In genomic region chr2:51812138-51812866, GRCh38 we compare ENCODE assay signal across 14 cellular contexts.
DNase-seq lines count a peak whose midpoint lies in the region; ATAC-seq and TF ChIP-seq lines count a peak whose summit lies in the region.
"Had no signal": no experiment of that assay in that cellular context is flagged by ENCODE, and none has a peak within 500 bp of the region (broad histone marks: within the 10 kb centered on the region; RNA-seq: fewer than 3 reads in every experiment).

No MANE protein-coding gene starts in this region.

- no peaks in the 10 kb centered on the region for H3K9me3 Mint-ChIP-seq in HFFc6
- H3K9me3 Mint-ChIP-seq in activated T-cell treated with anti-CD3 and anti-CD28 coated beads, Interleukin-2, amount 50 U/mL, for 24 hours = peaks cover 3% of the 10 kb centered on the region
- H3K9me3 Mint-ChIP-seq: neural crest cell had no signal

- peak; percentile 30 for DNase-seq in A172 (ENCODE audit: low spot score)
- peak; percentile 25 for DNase-seq in HFFc6
- peak; percentile 31 for DNase-seq in amniotic stem cell (lab: John Stamatoyannopoulos, UW)
- DNase-seq in fibroblast of the conjunctiva (ENCODE audit: low read depth) = peak; percentile 17
- DNase-seq in activated T-cell treated with anti-CD3 and anti-CD28 coated beads for 4 hours = no peak
- DNase-seq in activated T-cell treated with anti-CD3 and anti-CD28 coated beads, Interleukin-2, amount 50 U/mL, for 24 hours = no peak
- DNase-seq: activated CD4-positive, alpha-beta T cell treated with anti-CD3 and anti-CD28 coated beads, Interleukin-2, amount 50 U/mL, for 4 hours; activated T-cell treated with anti-CD3 and anti-CD28 coated beads, Interleukin-2, amount 50 U/mL, for 72 hours; Calu3; mesendoderm; right cardiac atrium had no signal

- H3K27me3 Mint-ChIP-seq in HFFc6 (ENCODE audit: insufficient read depth) = no peaks in the 10 kb centered on the region
- H3K27me3 Mint-ChIP-seq in activated T-cell treated with anti-CD3 and anti-CD28 coated beads, Interleukin-2, amount 50 U/mL, for 24 hours = no peaks in the 10 kb centered on the region

- H3K36me3 Mint-ChIP-seq in HFFc6 (ENCODE audit: low read depth) = no peaks in the 10 kb centered on the region
- no peaks in the 10 kb centered on the region for H3K36me3 Mint-ChIP-seq in activated T-cell treated with anti-CD3 and anti-CD28 coated beads, Interleukin-2, amount 50 U/mL, for 24 hours (ENCODE audit: low read depth)

- peak overlapping the region; percentile 49 for H3K27ac Mint-ChIP-seq in HFFc6
- H3K27ac Mint-ChIP-seq in activated T-cell treated with anti-CD3 and anti-CD28 coated beads, Interleukin-2, amount 50 U/mL, for 24 hours = no peak overlapping the region
- H3K27ac Mint-ChIP-seq: activated T-cell treated with anti-CD3 and anti-CD28 coated beads, Interleukin-2, amount 50 U/mL, for 72 hours had no signal

- TF ChIP-seq CTCF in HFFc6 (IDR thresholded peaks at IDR 0.05) = no peak

- no peak for ATAC-seq in HG02840 (IDR thresholded peaks at IDR 0.05; ENCODE audit: low FRiP score, unreplicated experiment)
- ATAC-seq in GM21447 (IDR thresholded peaks at IDR 0.05; ENCODE audit: unreplicated experiment) = no peak
- ATAC-seq: activated T-cell treated with anti-CD3 and anti-CD28 coated beads, Interleukin-2, amount 50 U/mL, for 72 hours; right cardiac atrium had no signal

- H3K4me1 Mint-ChIP-seq in HFFc6 (ENCODE audit: low read depth) = peaks cover 32% of the 10 kb centered on the region
- no peaks in the 10 kb centered on the region for H3K4me1 Mint-ChIP-seq in activated T-cell treated with anti-CD3 and anti-CD28 coated beads, Interleukin-2, amount 50 U/mL, for 24 hours (ENCODE audit: low read depth)
- H3K4me1 Mint-ChIP-seq: neural crest cell had no signal

- peak overlapping the region; percentile 14; the same call in 1 of the 2 replicates for H3K4me3 Mint-ChIP-seq in HFFc6
- H3K4me3 Mint-ChIP-seq in activated T-cell treated with anti-CD3 and anti-CD28 coated beads, Interleukin-2, amount 50 U/mL, for 24 hours = no peak overlapping the region
- H3K4me3 Mint-ChIP-seq: activated T-cell treated with anti-CD3 and anti-CD28 coated beads, Interleukin-2, amount 50 U/mL, for 72 hours; neural crest cell had no signal

Comparison
In these comparisons a context has a peak if more than half of its experiments do, and no peak if none do; other contexts are left out.
1. DNase-seq: peak in A172 (single experiment), HFFc6 (single experiment), amniotic stem cell (single experiment) and fibroblast of the conjunctiva (single experiment); none in activated T-cell treated with anti-CD3 and anti-CD28 coated beads for 4 hours (single experiment) and activated T-cell treated with anti-CD3 and anti-CD28 coated beads, Interleukin-2, amount 50 U/mL, for 24 hours (single experiment).